Comparison of ENCODE assay signal across 6 cellular contexts in the genomic region with DNA sequence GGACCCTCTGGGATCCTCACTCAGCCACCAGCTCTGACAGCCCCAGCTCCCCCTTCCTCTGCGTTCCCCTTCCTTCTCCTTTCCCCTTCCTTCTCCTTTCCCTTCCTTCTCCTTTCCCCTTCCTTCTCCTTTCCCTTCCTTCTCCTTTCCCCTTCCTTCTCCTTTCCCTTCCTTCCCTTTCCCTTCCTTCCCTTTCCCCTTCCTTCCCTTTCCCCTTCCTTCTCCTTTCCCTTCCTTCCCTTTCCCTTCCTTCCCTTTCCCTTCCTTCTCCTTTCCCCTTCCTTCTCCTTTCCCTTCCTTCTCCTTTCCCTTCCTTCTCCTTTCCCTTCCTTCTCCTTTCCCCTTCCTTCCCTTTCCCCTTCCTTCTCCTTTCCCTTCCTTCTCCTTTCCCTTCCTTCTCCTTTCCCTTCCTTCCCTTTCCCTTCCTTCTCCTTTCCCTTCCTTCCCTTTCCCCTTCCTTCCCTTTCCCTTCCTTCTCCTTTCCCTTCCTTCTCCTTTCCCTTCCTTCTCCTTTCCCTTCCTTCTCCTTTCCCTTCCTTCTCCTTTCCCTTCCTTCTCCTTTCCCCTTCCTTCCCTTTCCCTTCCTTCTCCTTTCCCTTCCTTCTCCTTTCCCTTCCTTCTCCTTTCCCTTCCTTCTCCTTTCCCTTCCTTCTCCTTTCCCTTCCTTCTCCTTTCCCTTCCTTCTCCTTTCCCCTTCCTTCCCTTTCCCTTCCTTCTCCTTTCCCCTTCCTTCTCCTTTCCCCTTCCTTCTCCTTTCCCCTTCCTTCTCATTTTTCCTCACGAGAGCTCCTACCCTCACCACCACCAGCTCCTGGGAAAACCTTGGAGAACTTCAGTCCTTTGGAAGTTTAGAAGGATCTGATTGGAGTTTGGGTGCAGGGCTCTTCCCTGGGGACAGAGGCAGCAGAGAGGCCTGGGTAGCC. TPM values are rescaled to one million over a fixed set of nuclear protein-coding genes. Genes with fewer than 3 reads are reported as not detected.
DNase-seq lines count a peak whose midpoint lies in the region; ATAC-seq, FAIRE-seq and TF ChIP-seq lines count a peak whose summit lies in the region.
"Not testable (repeated sequence)": the region's sequence is repeated elsewhere in the genome, so short reads cannot be mapped to it uniquely, and the experiment has no call there.
"Had no signal": no experiment of that assay in that cellular context is flagged by ENCODE, and none has a peak within 500 bp of the region (broad histone marks: within the 10 kb centered on the region; RNA-seq: fewer than 3 reads in every experiment).

No MANE protein-coding gene starts in this region.

- not testable (repeated sequence) for H3K23ac ChIP-seq in IMR-90 (ENCODE audit: low read depth, low read length)

- not testable (repeated sequence) for H3K36me3 Mint-ChIP-seq in neural crest cell (ENCODE audit: low read depth)

- FAIRE-seq in GM12878 (lab: Jason Lieb, UNC) = peak; percentile 85

- H3K36me3 ChIP-seq in IMR-90 (ENCODE audit: control insufficient read depth, insufficient read depth, low read length); GM12878 (ENCODE audit: control insufficient read depth in 2 of 2, insufficient read depth in 2 of 2, low read length in 1 of 2): not testable (repeated sequence)

- H4K91ac ChIP-seq in IMR-90 (ENCODE audit: insufficient read depth, low read depth, low read length) = not testable (repeated sequence)

- RAD21 ChIA-PET in GM12878 (lab: Charles Lee; ENCODE audit: unreplicated experiment) = not testable (repeated sequence)

- H3K9ac ChIP-seq in IMR-90 (ENCODE audit: low read depth, low read length); GM12878 (ENCODE audit: control insufficient read depth, insufficient read depth, low read length): not testable (repeated sequence)

- not testable (repeated sequence) for H3K9me3 Mint-ChIP-seq in neural crest cell

- TF ChIP-seq POLR2A in IMR-90 (IDR thresholded peaks at IDR 0.05; ENCODE audit: low read depth, low read length); GM12878 (IDR thresholded peaks at IDR 0.05; ENCODE audit: low read depth, low read length): not testable (repeated sequence)

- not testable (repeated sequence) for TF ChIP-seq CTCF in IMR-90 (conservative IDR thresholded peaks at IDR 0.05; ENCODE audit: low read depth, low read length); GM12878 (IDR thresholded peaks at IDR 0.05 in 2 of 3, conservative IDR thresholded peaks at IDR 0.05 in 1 of 3; ENCODE audit: control insufficient read depth in 2 of 3, extremely low read depth in 1 of 3, insufficient read depth in 1 of 3, low read depth in 3 of 3, low read length in 3 of 3); neural crest cell (conservative IDR thresholded peaks at IDR 0.05)

- H4K20me1 ChIP-seq in IMR-90 (ENCODE audit: insufficient read depth, low read length); GM12878 (ENCODE audit: control insufficient read depth, insufficient read depth): not testable (repeated sequence)

- not testable (repeated sequence) for H2AFZ ChIP-seq in IMR-90 (replicated peaks; ENCODE audit: low read length, poor library complexity); GM12878 (ENCODE audit: control insufficient read depth, low read depth, low read length)

- TF ChIP-seq RAD21 in IMR-90 (IDR thresholded peaks at IDR 0.05; ENCODE audit: low read length); GM12878 (IDR thresholded peaks at IDR 0.05; ENCODE audit: insufficient read depth, low read depth, low read length): not testable (repeated sequence)

- DNase-seq in IMR-90; GM12878 (ENCODE audit: low read depth, low spot score); neural crest cell (ENCODE audit: low read depth, low spot score): not testable (repeated sequence)

- not testable (repeated sequence) for H3K79me1 ChIP-seq in IMR-90 (ENCODE audit: low read depth in 1 of 2, low read length in 2 of 2)

- H2BK15ac ChIP-seq in IMR-90 (ENCODE audit: low read depth, low read length) = not testable (repeated sequence)

- not testable (repeated sequence) for H3K4me1 ChIP-seq in IMR-90 (ENCODE audit: control insufficient read depth, insufficient read depth, low read length); GM12878 (ENCODE audit: control insufficient read depth, insufficient read depth, low read length)

- peak overlapping the region; percentile 27 for H3K27ac Mint-ChIP-seq in neural crest cell (ENCODE audit: unreplicated experiment)

- not testable (repeated sequence) for H2BK5ac ChIP-seq in IMR-90 (ENCODE audit: low read depth, low read length, poor library complexity, severe bottlenecking)

- ATAC-seq in IMR-90 (ENCODE audit: low read depth); GM12878: not testable (repeated sequence)

- H2BK20ac ChIP-seq in IMR-90 (ENCODE audit: low read depth, low read length) = not testable (repeated sequence)

- H3K27me3 ChIP-seq in IMR-90 (ENCODE audit: control insufficient read depth, insufficient read depth, low read length) = peaks cover 28% of the 10 kb centered on the region
- not testable (repeated sequence) for H3K27me3 ChIP-seq in GM12878 (replicated peaks in 1 of 2; ENCODE audit: control insufficient read depth in 2 of 2, insufficient read depth in 2 of 2, low read length in 1 of 2)

- no CpG with 5 or more reads among the region's 2 CpGs for WGBS in IMR-90 (ENCODE audit: extremely low coverage in 2 of 2, insufficient read length in 1 of 2), 2 experiments
- WGBS in GM12878 (ENCODE audit: insufficient coverage, insufficient replicate concordance, low lambda C conversion rate, missing lambda C conversion rate) = 23% methylated on average over 2 of the region's 2 CpGs

- H3K9me1 ChIP-seq in IMR-90 (ENCODE audit: insufficient read depth, low read length) = not testable (repeated sequence)

- not testable (repeated sequence) for BruUV-seq in IMR-90 (replicated peaks; lab: Mats Ljungman, UMichigan); GM12878 (replicated peaks; lab: Mats Ljungman, UMichigan)

- not testable (repeated sequence) for H3K27ac ChIP-seq in IMR-90 (ENCODE audit: insufficient read depth, low read length); GM12878 (ENCODE audit: control insufficient read depth, insufficient read depth)

- CTCF ChIA-PET in IMR-90 (lab: Yijun Ruan, JAX) = interaction anchor here (1.2 kb wide), 1 partner anchor 19 kb away, joined by 3 read pairs; no protein-coding TSS in a partner anchor
- CTCF ChIA-PET in GM12878 (lab: Yijun Ruan, JAX) = not testable (repeated sequence)

- H2AK5ac ChIP-seq in IMR-90 (ENCODE audit: low read depth, low read length) = peak overlapping the region; percentile 82

- H3K4me3 ChIP-seq in IMR-90 (ENCODE audit: insufficient read depth, low read depth, low read length); GM12878: not testable (repeated sequence)

- H3K56ac ChIP-seq in IMR-90 (ENCODE audit: extremely low read depth, insufficient read depth, low read length) = not testable (repeated sequence)

- H3K4me1 Mint-ChIP-seq in neural crest cell = not testable (repeated sequence)

- not testable (repeated sequence) for H3K14ac ChIP-seq in IMR-90 (replicated peaks; ENCODE audit: low read depth, low read length)

- H3K79me2 ChIP-seq in GM12878 (ENCODE audit: control insufficient read depth, insufficient read depth, low read length) = not testable (repeated sequence)

- H3K27me3 Mint-ChIP-seq in neural crest cell (ENCODE audit: low read depth) = peaks cover 29% of the 10 kb centered on the region

- intact Hi-C loops in IMR-90 (cut with micrococcal nuclease); GM12878 (cut with micrococcal nuclease; ENCODE audit: unreplicated experiment): not testable (repeated sequence)

- H3K4me3 Mint-ChIP-seq in neural crest cell = not testable (repeated sequence)

- dilution Hi-C loops in IMR-90 (cut with HindIII; ENCODE audit: low sequenced_read_pairs, unreplicated experiment) = not testable (repeated sequence)

- not testable (repeated sequence) for H3K9me3 ChIP-seq in IMR-90 (ENCODE audit: control insufficient read depth, insufficient read depth, low read length); GM12878 (replicated peaks; ENCODE audit: control insufficient read depth, insufficient read depth, low read length)

- H4K5ac ChIP-seq in IMR-90 (ENCODE audit: low read depth, low read length) = not testable (repeated sequence)

- in situ Hi-C loops in IMR-90 (cut with MboI; ENCODE audit: low sequenced_read_pairs); GM12878 (cut with MboI): not testable (repeated sequence)

- peak overlapping the region; percentile 42 for H2AK9ac ChIP-seq in IMR-90 (replicated peaks; ENCODE audit: low read depth, low read length, poor library complexity)

- H3K18ac ChIP-seq in IMR-90 (ENCODE audit: low read depth, low read length) = not testable (repeated sequence)

- POLR2A ChIA-PET in IMR-90 (lab: Charles Lee; ENCODE audit: unreplicated experiment) = interaction anchor here (0.6 kb wide), 1 partner anchor 223 kb away, joined by 6 read pairs; no protein-coding TSS in a partner anchor
- POLR2A ChIA-PET in GM12878 (lab: Charles Lee) = not testable (repeated sequence)

- not testable (repeated sequence) for H2BK120ac ChIP-seq in IMR-90 (ENCODE audit: low read depth, low read length)

- not testable (repeated sequence) for TF ChIP-seq EP300 in GM12878 (IDR thresholded peaks at IDR 0.05; ENCODE audit: borderline replicate concordance in 1 of 2, control insufficient read depth in 1 of 2, low read depth in 2 of 2, low read length in 2 of 2)

- H3K4me2 ChIP-seq in IMR-90 (ENCODE audit: low read depth, low read length); GM12878 (ENCODE audit: control insufficient read depth, insufficient read depth): not testable (repeated sequence)

- H4K8ac ChIP-seq in IMR-90 (ENCODE audit: low read depth in 2 of 2, low read length in 2 of 2) = not testable (repeated sequence)

- SMC1A ChIA-PET in GM12878 (lab: Charles Lee; ENCODE audit: uncharacterized antibody, unreplicated experiment) = not testable (repeated sequence)

- H3K4ac ChIP-seq in IMR-90 (ENCODE audit: low read depth, low read length) = not testable (repeated sequence)

RNA-seq across cellular contexts. Expression of a gene that starts 21.3 kb away (rescaled TPM):
- total RNA-seq in IMR-90 (2012; rRNA removed) (not detected in 2 replicates), GM12878 (2014; rRNA removed) (not detected in 2 replicates), GM12878 (2014; rRNA removed; fragmentation: Illumina TruSeq; extraction: Trizol) (not detected in 2 replicates), GM12878 (2021) (not detected in 2 replicates), neural crest cell (0.21 and 0.41 TPM in 2 replicates)
- polyA plus RNA-seq in IMR-90 (2012; rRNA removed) (not detected in 2 replicates), GM12878 (2011; rRNA removed) (not detected in 2 replicates), GM12878 (2014; fragmentation: Illumina TruSeq; extraction: Trizol) (not detected in 2 replicates), GM12878 (2014; fragmentation: Nextera tagmentation; extraction: Ambion mirVana) (not detected), GM12878 (2014; rRNA removed) (not detected in 2 replicates), GM12878 (2016; fragmentation: Nextera tagmentation; extraction: Ambion mirVana) (not detected)
- not detected in 2 replicates for polyA plus RNA-seq in IMR-90 (2012; cell fraction: cytosol; rRNA removed)
- polyA plus RNA-seq in IMR-90 (2012; cell fraction: nucleus; rRNA removed; ENCODE audit: low replicate concordance) = not detected in 2 replicates
- total RNA-seq in GM12878 (2013; cell fraction: nucleolus; rRNA removed) = not detected in 2 replicates
- polyA plus RNA-seq in GM12878 (2011; ENCODE audit: low read depth) = not detected
- not detected in 2 replicates for polyA plus RNA-seq in GM12878 (2011; cell fraction: cytosol; rRNA removed)
- 0.34 and 0.47 TPM in 2 replicates for polyA plus RNA-seq in GM12878 (2011; cell fraction: nucleus; rRNA removed)
- not detected in 2 replicates for polyA plus RNA-seq in GM12878 (2012)
- not detected in 2 replicates for polyA minus RNA-seq in GM12878 (2011; rRNA and poly(A)+ RNA removed)
- polyA minus RNA-seq in GM12878 (2011; cell fraction: cytosol; rRNA and poly(A)+ RNA removed) = not detected in 2 replicates
- polyA minus RNA-seq in GM12878 (2011; cell fraction: nucleus; rRNA and poly(A)+ RNA removed) = not detected in 2 replicates
- total RNA-seq: CD8-positive, alpha-beta memory T cell; H4 had no signal
- polyA plus RNA-seq: AG04450; CD8-positive, alpha-beta memory T cell had no signal

RNA-seq across cellular contexts. Expression of a gene that starts 22.8 kb away (rescaled TPM):
- total RNA-seq in IMR-90 (2012; rRNA removed) (99.8 and 113 TPM in 2 replicates), GM12878 (2014; rRNA removed) (59.0 and 67.8 TPM in 2 replicates), GM12878 (2014; rRNA removed; fragmentation: Illumina TruSeq; extraction: Trizol) (36.3 and 41.5 TPM in 2 replicates), GM12878 (2021) (81.4 and 85.3 TPM in 2 replicates), neural crest cell (93.9 and 102 TPM in 2 replicates)
- polyA plus RNA-seq in IMR-90 (2012; rRNA removed) (97.3 and 112 TPM in 2 replicates), GM12878 (2011; rRNA removed) (20.7 and 41.0 TPM in 2 replicates), GM12878 (2014; fragmentation: Illumina TruSeq; extraction: Trizol) (12.3 and 36.2 TPM in 2 replicates), GM12878 (2014; fragmentation: Nextera tagmentation; extraction: Ambion mirVana) (1 to 10 TPM; 1.0 to 3.8 TPM), GM12878 (2014; rRNA removed) (82.8 and 97.4 TPM in 2 replicates), GM12878 (2016; fragmentation: Nextera tagmentation; extraction: Ambion mirVana) (10 to 100 TPM; 81.2 to 86.7 TPM)
- 84.9 and 127 TPM in 2 replicates for polyA plus RNA-seq in IMR-90 (2012; cell fraction: cytosol; rRNA removed)
- 115 and 242 TPM in 2 replicates for polyA plus RNA-seq in IMR-90 (2012; cell fraction: nucleus; rRNA removed; ENCODE audit: low replicate concordance)
- 31.4 and 32.8 TPM in 2 replicates for total RNA-seq in GM12878 (2013; cell fraction: nucleolus; rRNA removed)
- 26.0 TPM for polyA plus RNA-seq in GM12878 (2011; ENCODE audit: low read depth)
- polyA plus RNA-seq in GM12878 (2011; cell fraction: cytosol; rRNA removed) = 64.0 and 95.0 TPM in 2 replicates
- polyA plus RNA-seq in GM12878 (2011; cell fraction: nucleus; rRNA removed) = 140 and 176 TPM in 2 replicates
- polyA plus RNA-seq in GM12878 (2012) = 48.6 and 57.5 TPM in 2 replicates
- polyA minus RNA-seq in GM12878 (2011; rRNA and poly(A)+ RNA removed) = 35.8 and 61.5 TPM in 2 replicates
- polyA minus RNA-seq in GM12878 (2011; cell fraction: cytosol; rRNA and poly(A)+ RNA removed) = 25.9 and 29.3 TPM in 2 replicates
- 16.7 and 27.9 TPM in 2 replicates for polyA minus RNA-seq in GM12878 (2011; cell fraction: nucleus; rRNA and poly(A)+ RNA removed)

RNA-seq across cellular contexts. Expression of a gene that starts 22.9 kb away (rescaled TPM):
- total RNA-seq in IMR-90 (2012; rRNA removed) (0.90 and 1.1 TPM in 2 replicates), GM12878 (2014; rRNA removed) (5.1 and 6.9 TPM in 2 replicates), GM12878 (2014; rRNA removed; fragmentation: Illumina TruSeq; extraction: Trizol) (5.6 and 7.1 TPM in 2 replicates), GM12878 (2021) (11.1 and 12.1 TPM in 2 replicates), neural crest cell (41.7 and 42.6 TPM in 2 replicates)
- polyA plus RNA-seq in IMR-90 (2012; rRNA removed) (3.2 and 3.4 TPM in 2 replicates), GM12878 (2011; rRNA removed) (2.4 and 3.4 TPM in 2 replicates), GM12878 (2014; fragmentation: Illumina TruSeq; extraction: Trizol) (4.9 and 8.3 TPM in 2 replicates), GM12878 (2014; fragmentation: Nextera tagmentation; extraction: Ambion mirVana) (1 to 10 TPM; 1.1 to 2.9 TPM), GM12878 (2014; rRNA removed) (8.1 and 10.9 TPM in 2 replicates), GM12878 (2016; fragmentation: Nextera tagmentation; extraction: Ambion mirVana) (10 to 100 TPM; 15.7 to 15.8 TPM)
- polyA plus RNA-seq in IMR-90 (2012; cell fraction: cytosol; rRNA removed) = 1.8 and 2.4 TPM in 2 replicates
- 7.6 and 17.1 TPM in 2 replicates for polyA plus RNA-seq in IMR-90 (2012; cell fraction: nucleus; rRNA removed; ENCODE audit: low replicate concordance)
- 7.8 and 9.2 TPM in 2 replicates for total RNA-seq in GM12878 (2013; cell fraction: nucleolus; rRNA removed)
- polyA plus RNA-seq in GM12878 (2011; ENCODE audit: low read depth) = 1.7 TPM
- polyA plus RNA-seq in GM12878 (2011; cell fraction: cytosol; rRNA removed) = 3.1 and 3.8 TPM in 2 replicates
- 7.6 and 9.4 TPM in 2 replicates for polyA plus RNA-seq in GM12878 (2011; cell fraction: nucleus; rRNA removed)
- 2.9 and 6.0 TPM in 2 replicates for polyA plus RNA-seq in GM12878 (2012)
- polyA minus RNA-seq in GM12878 (2011; rRNA and poly(A)+ RNA removed) = 2.6 and 3.4 TPM in 2 replicates
- 0.94 and 2.3 TPM in 2 replicates for polyA minus RNA-seq in GM12878 (2011; cell fraction: cytosol; rRNA and poly(A)+ RNA removed)
- 2.2 and 4.1 TPM in 2 replicates for polyA minus RNA-seq in GM12878 (2011; cell fraction: nucleus; rRNA and poly(A)+ RNA removed)

RNA-seq across cellular contexts. Expression of a gene that starts 51.8 kb away (rescaled TPM):
- total RNA-seq in IMR-90 (2012; rRNA removed) (18.6 and 19.5 TPM in 2 replicates), GM12878 (2014; rRNA removed) (31.8 and 41.9 TPM in 2 replicates), GM12878 (2014; rRNA removed; fragmentation: Illumina TruSeq; extraction: Trizol) (20.8 and 23.5 TPM in 2 replicates), GM12878 (2021) (45.3 and 58.7 TPM in 2 replicates), neural crest cell (127 and 131 TPM in 2 replicates)
- polyA plus RNA-seq in IMR-90 (2012; rRNA removed) (61.8 and 65.3 TPM in 2 replicates), GM12878 (2011; rRNA removed) (22.1 and 30.1 TPM in 2 replicates), GM12878 (2014; fragmentation: Illumina TruSeq; extraction: Trizol) (12.1 and 26.5 TPM in 2 replicates), GM12878 (2014; fragmentation: Nextera tagmentation; extraction: Ambion mirVana) (1 to 10 TPM; 1.5 to 2.5 TPM), GM12878 (2014; rRNA removed) (56.8 and 58.6 TPM in 2 replicates), GM12878 (2016; fragmentation: Nextera tagmentation; extraction: Ambion mirVana) (10 to 100 TPM; 54.1 to 55.6 TPM)
- polyA plus RNA-seq in IMR-90 (2012; cell fraction: cytosol; rRNA removed) = 36.5 and 41.9 TPM in 2 replicates
- 292 and 559 TPM in 2 replicates for polyA plus RNA-seq in IMR-90 (2012; cell fraction: nucleus; rRNA removed; ENCODE audit: low replicate concordance)
- total RNA-seq in GM12878 (2013; cell fraction: nucleolus; rRNA removed) = 80.3 and 89.1 TPM in 2 replicates
- polyA plus RNA-seq in GM12878 (2011; ENCODE audit: low read depth) = 15.0 TPM
- polyA plus RNA-seq in GM12878 (2011; cell fraction: cytosol; rRNA removed) = 29.8 and 38.2 TPM in 2 replicates
- 306 and 334 TPM in 2 replicates for polyA plus RNA-seq in GM12878 (2011; cell fraction: nucleus; rRNA removed)
- 38.8 and 67.0 TPM in 2 replicates for polyA plus RNA-seq in GM12878 (2012)
- 15.4 and 20.6 TPM in 2 replicates for polyA minus RNA-seq in GM12878 (2011; rRNA and poly(A)+ RNA removed)
- 6.1 and 9.0 TPM in 2 replicates for polyA minus RNA-seq in GM12878 (2011; cell fraction: cytosol; rRNA and poly(A)+ RNA removed)
- polyA minus RNA-seq in GM12878 (2011; cell fraction: nucleus; rRNA and poly(A)+ RNA removed) = 22.2 and 33.6 TPM in 2 replicates

RNA-seq across cellular contexts. Expression of a gene that starts 59.2 kb away (rescaled TPM):
- total RNA-seq in IMR-90 (2012; rRNA removed) (5.0 and 5.4 TPM in 2 replicates), GM12878 (2014; rRNA removed) (22.5 and 23.4 TPM in 2 replicates), GM12878 (2014; rRNA removed; fragmentation: Illumina TruSeq; extraction: Trizol) (13.1 and 13.5 TPM in 2 replicates), GM12878 (2021) (39.6 and 46.9 TPM in 2 replicates), neural crest cell (2.7 and 3.1 TPM in 2 replicates)
- polyA plus RNA-seq in IMR-90 (2012; rRNA removed) (17.4 and 17.7 TPM in 2 replicates), GM12878 (2011; rRNA removed) (6.1 and 7.4 TPM in 2 replicates), GM12878 (2014; fragmentation: Illumina TruSeq; extraction: Trizol) (16.5 and 17.5 TPM in 2 replicates), GM12878 (2014; fragmentation: Nextera tagmentation; extraction: Ambion mirVana) (1 to 10 TPM in 1 of 2 experiments, under 1 TPM in 1; 0.29 to 1.1 TPM), GM12878 (2014; rRNA removed) (39.7 and 49.2 TPM in 2 replicates), GM12878 (2016; fragmentation: Nextera tagmentation; extraction: Ambion mirVana) (10 to 100 TPM; 17.6 to 19.7 TPM)
- polyA plus RNA-seq in IMR-90 (2012; cell fraction: cytosol; rRNA removed) = 5.8 and 13.6 TPM in 2 replicates
- polyA plus RNA-seq in IMR-90 (2012; cell fraction: nucleus; rRNA removed; ENCODE audit: low replicate concordance) = 145 and 321 TPM in 2 replicates
- 55.5 and 58.7 TPM in 2 replicates for total RNA-seq in GM12878 (2013; cell fraction: nucleolus; rRNA removed)
- polyA plus RNA-seq in GM12878 (2011; ENCODE audit: low read depth) = 2.9 TPM
- polyA plus RNA-seq in GM12878 (2011; cell fraction: cytosol; rRNA removed) = 5.6 and 10.3 TPM in 2 replicates
- polyA plus RNA-seq in GM12878 (2011; cell fraction: nucleus; rRNA removed) = 210 and 211 TPM in 2 replicates
- polyA plus RNA-seq in GM12878 (2012) = 8.5 and 9.2 TPM in 2 replicates
- 1.2 and 1.4 TPM in 2 replicates for polyA minus RNA-seq in GM12878 (2011; rRNA and poly(A)+ RNA removed)
- polyA minus RNA-seq in GM12878 (2011; cell fraction: cytosol; rRNA and poly(A)+ RNA removed) = 3.2 TPM in 1 of 2 replicates, not detected in the other
- polyA minus RNA-seq in GM12878 (2011; cell fraction: nucleus; rRNA and poly(A)+ RNA removed) = 5.8 and 6.4 TPM in 2 replicates
